20 cellular contexts compared by ENCODE assay signal in genomic region chr14:28676481-28676880, GRCh38.
A peak's percentile ranks its signal among the peaks of the same experiment; 100 is the strongest.
DNase-seq lines count a peak whose midpoint lies in the region; ATAC-seq, FAIRE-seq and TF ChIP-seq lines count a peak whose summit lies in the region.
"Had no signal": no experiment of that assay in that cellular context is flagged by ENCODE, and none has a peak within 500 bp of the region (broad histone marks: within the 10 kb centered on the region; RNA-seq: fewer than 3 reads in every experiment).

No MANE protein-coding gene starts in this region.

- TF ChIP-seq CTCF in A549 (IDR thresholded peaks at IDR 0.05) (no peak), hepatocyte (IDR thresholded peaks at IDR 0.05; ENCODE audit: poor library complexity) (no peak)

- CTCF ChIA-PET in A549 (lab: Yijun Ruan, JAX), result interaction anchor here (0.7 kb wide), 1 partner anchor 58 kb away, joined by 3 read pairs; no protein-coding TSS in a partner anchor

- H3K4me2 ChIP-seq in A549, result no peak overlapping the region; the same call in 2 of the 3 replicates
- no peak overlapping the region for H3K4me2 ChIP-seq in hepatocyte
- H3K4me2 ChIP-seq: KMS-11 had no signal

- no peaks in the 10 kb centered on the region for H3K27me3 ChIP-seq in adipocyte (replicated peaks; ENCODE audit: control insufficient read depth, insufficient read depth, low read length)
- no peaks in the 10 kb centered on the region for H3K27me3 ChIP-seq in hepatocyte
- H3K27me3 ChIP-seq: upper lobe of left lung had no signal

- FAIRE-seq in A549 (lab: Jason Lieb, UNC), result no peak
- FAIRE-seq: colon, GM12892 had no signal

- H3K4me3 ChIP-seq in A549 (no peak overlapping the region), adipocyte (ENCODE audit: low read length) (no peak overlapping the region), hepatocyte (no peak overlapping the region)
- H3K4me3 ChIP-seq: upper lobe of left lung had no signal

- H3K27ac ChIP-seq in A549 (no peak overlapping the region), hepatocyte (no peak overlapping the region)
- H3K27ac ChIP-seq: KMS-11, upper lobe of left lung had no signal

- no peak for TF ChIP-seq RAD21 in A549 (conservative IDR thresholded peaks at IDR 0.05 in 1 of 2, IDR thresholded peaks at IDR 0.05 in 1 of 2)

- no peak for TF ChIP-seq EP300 in A549 (IDR thresholded peaks at IDR 0.05)

- no peaks in the 10 kb centered on the region for H4K20me1 ChIP-seq in hepatocyte (ENCODE audit: insufficient read depth, poor library complexity, severe bottlenecking)

- H3K36me3 ChIP-seq in adipocyte (ENCODE audit: control insufficient read depth, insufficient read depth, low read length, severe bottlenecking) (no peaks in the 10 kb centered on the region), hepatocyte (replicated peaks; ENCODE audit: insufficient read depth, low read depth) (no peaks in the 10 kb centered on the region)
- H3K36me3 ChIP-seq: upper lobe of left lung had no signal

- 3% methylated on average over 4 of the region's 4 CpGs for WGBS in A549 (ENCODE audit: missing lambda C conversion rate)
- WGBS in hepatocyte (ENCODE audit: low lambda C conversion rate, missing lambda C conversion rate), result 40% methylated on average over 4 of the region's 4 CpGs

- POLR2A ChIA-PET in A549 (lab: Yijun Ruan, JAX), result no interaction called here

- no peak for TF ChIP-seq POLR2A in A549 (IDR thresholded peaks at IDR 0.05; ENCODE audit: low read length)

- H3K9me3 ChIP-seq in A549 (no peaks in the 10 kb centered on the region), adipocyte (ENCODE audit: control insufficient read depth, low read length) (no peaks in the 10 kb centered on the region), hepatocyte (ENCODE audit: low read depth) (no peaks in the 10 kb centered on the region)
- H3K9me3 ChIP-seq: upper lobe of left lung had no signal

- H3K9ac ChIP-seq in adipocyte (ENCODE audit: low read length), result no peak overlapping the region
- H3K9ac ChIP-seq: KMS-11 had no signal

- no peaks in the 10 kb centered on the region for H3K9me2 ChIP-seq in hepatocyte (replicated peaks; ENCODE audit: insufficient read depth)

- H3K4me1 ChIP-seq in A549, result peaks cover 11% of the 10 kb centered on the region; the same call in 1 of the 3 replicates
- H3K4me1 ChIP-seq in adipocyte (ENCODE audit: control insufficient read depth, insufficient read depth, low read length), result peaks cover 12% of the 10 kb centered on the region
- no peaks in the 10 kb centered on the region for H3K4me1 ChIP-seq in hepatocyte (ENCODE audit: insufficient read depth)
- H3K4me1 ChIP-seq: upper lobe of left lung had no signal

- H2AFZ ChIP-seq in hepatocyte, result no peak overlapping the region

- peak in 1 of 2 experiments; percentile 11 for DNase-seq in A549 (ENCODE audit: low read depth in 1 of 2, low spot score in 1 of 2)
- peak; percentile 81 for DNase-seq in HPDE6-E6E7 (ENCODE audit: extremely low spot score)
- DNase-seq in adipocyte (ENCODE audit: low read depth), result peak; percentile 52
- DNase-seq in hepatocyte (ENCODE audit: low spot score), result peak; percentile 17
- DNase-seq in NCI-H2107 treated with DMSO at 0.1 percent for 48 hours (lab: John Stamatoyannopoulos, UW; ENCODE audit: unreplicated experiment), result no peak
- no peak for DNase-seq in midbrain (lab: John Stamatoyannopoulos, UW)
- no peak for DNase-seq in GF-D8 (lab: John Stamatoyannopoulos, UW)
- DNase-seq: activated CD8-positive, alpha-beta T cell treated with anti-CD3 and anti-CD28 coated beads, Interleukin-2, amount 10 ng/mL, durations not matched to agents 7 days and 5 days; activated naive CD4-positive, alpha-beta T cell treated with anti-CD3 and anti-CD28 coated beads, Interleukin-2, amount 10 ng/mL, durations not matched to agents 7 days and 5 days; HFFc6; left ventricle myocardium superior; NCI-H2171; nucleus accumbens; OCI-M1; stimulated activated CD4-positive, alpha-beta T cell treated with anti-CD3 and anti-CD28 coated beads, Interleukin-15, amount 100 ng/mL, for 24 hours; upper lobe of left lung had no signal

- no peaks in the 10 kb centered on the region for H3K79me2 ChIP-seq in hepatocyte

- ATAC-seq in A549 (peak; percentile 65 to 81; a peak in 4 of 6 replicates), GM18511 (IDR thresholded peaks at IDR 0.05; ENCODE audit: unreplicated experiment) (no peak)
- ATAC-seq: activated CD8-positive, alpha-beta T cell treated with anti-CD3 and anti-CD28 coated beads, Interleukin-2, amount 10 ng/mL, durations not matched to agents 7 days and 5 days; left ventricle myocardium superior had no signal

TF ChIP-seq in A549, 52 proteins besides CTCF, POLR2A, EP300 and RAD21:
- TF ChIP-seq RCOR1 (IDR thresholded peaks at IDR 0.05; ENCODE audit: low read depth, low read length) (no peak), HOXA7 (CRISPR knock-in tag; IDR thresholded peaks at IDR 0.05) (no peak), CBX8 (IDR thresholded peaks at IDR 0.05) (no peak), FOSL2 (IDR thresholded peaks at IDR 0.05) (no peak; the same call in 1 of the 2 replicates), FOSL2 (CRISPR knock-in tag; IDR thresholded peaks at IDR 0.05) (peak; percentile 78)
TF ChIP-seq in A549: peak in this region for 1.

Comparison
In these comparisons a context has a peak if more than half of its experiments do, and no peak if none do; other contexts are left out.
1. DNase-seq: peak in HPDE6-E6E7 (single experiment), adipocyte (single experiment) and hepatocyte (single experiment); none in NCI-H2107 treated with DMSO at 0.1 percent for 48 hours (single experiment), midbrain (single experiment) and GF-D8 (single experiment).